30 cellular contexts compared by ENCODE assay signal in genomic region chr11:93654266-93654665, GRCh38.
"Had no signal": no experiment of that assay in that cellular context is flagged by ENCODE, and none has a peak within 500 bp of the region (broad histone marks: within the 10 kb centered on the region; RNA-seq: fewer than 3 reads in every experiment).

No MANE protein-coding gene starts in this region.

- DNase-seq: dermis blood vessel endothelial cell; effector memory CD4-positive, alpha-beta T cell; esophagus squamous epithelium; foreskin melanocyte; glutamatergic neuron; heart right ventricle; hippocampal formation; left cardiac atrium; left lung; mammary epithelial cell; mesendoderm; midbrain; naive thymus-derived CD8-positive, alpha-beta T cell; nephron progenitor cell; occipital lobe; pancreas; retina; right lobe of liver; small intestine; stimulated activated CD4-positive, alpha-beta T cell treated with anti-CD3 and anti-CD28 coated beads, Interleukin-12 subunit alpha, Interleukin-12 subunit beta, amount 100 ng/mL, for 4 hours; stimulated activated CD4-positive, alpha-beta T cell treated with anti-CD3 and anti-CD28 coated beads, Interleukin-1b, Interleukin-23, amount 100 ng/mL, for 48 hours; stimulated activated CD4-positive, alpha-beta T cell treated with anti-CD3 and anti-CD28 coated beads, Interleukin-4, amount 100 ng/mL, for 1 hour; stimulated activated CD8-positive, alpha-beta memory T cell treated with anti-CD3 and anti-CD28 coated beads, Interleukin-4, amount 100 ng/mL, for 48 hours; stimulated activated naive CD4-positive, alpha-beta T cell; stimulated activated naive CD8-positive, alpha-beta T cell treated with anti-CD3 and anti-CD28 coated beads, Interleukin-15, amount 100 ng/mL, for 72 hours; transverse colon; upper lobe of right lung; uterus had no signal

- H3K4me1 ChIP-seq: esophagus squamous epithelium, pancreas, right lobe of liver, upper lobe of right lung, uterus had no signal

- ATAC-seq: left cardiac atrium; naive thymus-derived CD8-positive, alpha-beta T cell; stimulated activated naive CD8-positive, alpha-beta T cell treated with anti-CD3 and anti-CD28 coated beads, Interleukin-15, amount 100 ng/mL, for 72 hours had no signal

- H3K27me3 ChIP-seq: left lung, pancreas, right lobe of liver, suprapubic skin, transverse colon, upper lobe of right lung, uterus had no signal

- H3K27ac ChIP-seq: coronary artery, esophagus squamous epithelium, pancreas, right lobe of liver, suprapubic skin, transverse colon, upper lobe of right lung, uterus had no signal

- H3K9me3 Mint-ChIP-seq: naive thymus-derived CD8-positive, alpha-beta T cell; nephron progenitor cell; stimulated activated naive CD8-positive, alpha-beta T cell treated with anti-CD3 and anti-CD28 coated beads, Interleukin-15, amount 100 ng/mL, for 72 hours had no signal

- H3K9me3 ChIP-seq: esophagus squamous epithelium, heart right ventricle, left lung, pancreas, right lobe of liver, suprapubic skin, transverse colon, upper lobe of right lung, uterus had no signal

- H3K36me3 Mint-ChIP-seq: naive thymus-derived CD8-positive, alpha-beta T cell had no signal

- H3K4me3 Mint-ChIP-seq: naive thymus-derived CD8-positive, alpha-beta T cell; nephron progenitor cell; stimulated activated naive CD8-positive, alpha-beta T cell treated with anti-CD3 and anti-CD28 coated beads, Interleukin-15, amount 100 ng/mL, for 72 hours had no signal

- H3K36me3 ChIP-seq: esophagus squamous epithelium, heart right ventricle, left lung, pancreas, right lobe of liver, suprapubic skin, transverse colon, upper lobe of right lung, uterus had no signal

- H3K4me1 Mint-ChIP-seq: nephron progenitor cell; stimulated activated naive CD8-positive, alpha-beta T cell treated with anti-CD3 and anti-CD28 coated beads, Interleukin-15, amount 100 ng/mL, for 72 hours had no signal

- H3K27ac Mint-ChIP-seq: nephron progenitor cell; stimulated activated naive CD8-positive, alpha-beta T cell treated with anti-CD3 and anti-CD28 coated beads, Interleukin-15, amount 100 ng/mL, for 72 hours had no signal

- H3K4me3 ChIP-seq: coronary artery, esophagus squamous epithelium, heart right ventricle, left lung, pancreas, right lobe of liver, suprapubic skin, transverse colon, upper lobe of right lung, uterus had no signal
